18 cellular contexts compared by ENCODE assay signal in genomic region chr19:1166872-1167573, GRCh38. TPM values are rescaled to one million over a fixed set of nuclear protein-coding genes. Genes with fewer than 3 reads are reported as not detected.
DNase-seq lines count a peak whose midpoint lies in the region; ATAC-seq and TF ChIP-seq lines count a peak whose summit lies in the region.
"Had no signal": no experiment of that assay in that cellular context is flagged by ENCODE, and none has a peak within 500 bp of the region (broad histone marks: within the 10 kb centered on the region; RNA-seq: fewer than 3 reads in every experiment).

No MANE protein-coding gene starts in this region.

- TF ChIP-seq CTCF in RWPE2 (IDR thresholded peaks at IDR 0.05; ENCODE audit: poor library complexity, severe bottlenecking) (no peak), ovary (IDR thresholded peaks at IDR 0.05) (no peak), mucosa of descending colon (IDR thresholded peaks at IDR 0.05) (no peak)

- H3K36me3 ChIP-seq in BLaER1 (peaks cover 6% of the 10 kb centered on the region; the same call in 1 of the 2 replicates), RWPE2 (ENCODE audit: low read depth) (peaks cover 22% of the 10 kb centered on the region), ovary (no peaks in the 10 kb centered on the region), mucosa of descending colon (ENCODE audit: low read depth) (no peaks in the 10 kb centered on the region)

- H3K4me3 ChIP-seq in BLaER1 (peak overlapping the region; percentile 46), RWPE2 (ENCODE audit: severe bottlenecking) (peak overlapping the region; percentile 48), ovary (no peak overlapping the region), mucosa of descending colon (no peak overlapping the region)
- H3K4me3 ChIP-seq: coronary artery had no signal

- no peak overlapping the region for H3K27ac Mint-ChIP-seq in activated naive CD8-positive, alpha-beta T cell treated with anti-CD3 and anti-CD28 coated beads, Interleukin-2, amount 50 U/mL, for 24 hours

- H3K27ac ChIP-seq in BLaER1 (peak overlapping the region; percentile 78), RWPE2 (ENCODE audit: poor library complexity, severe bottlenecking) (peak overlapping the region; percentile 95), ovary (peak overlapping the region; percentile 84 to 91)
- H3K27ac ChIP-seq: coronary artery, epithelial cell of prostate had no signal

- H3K4me2 ChIP-seq in BLaER1: peak overlapping the region; percentile 93

- H4K20me1 ChIP-seq in BLaER1: peaks cover 93% of the 10 kb centered on the region

- H3K27me3 ChIP-seq in BLaER1 (no peaks in the 10 kb centered on the region), RWPE2 (ENCODE audit: insufficient read depth, poor library complexity, severe bottlenecking) (no peaks in the 10 kb centered on the region), ovary (no peaks in the 10 kb centered on the region)

- no peak overlapping the region for H3K4me3 Mint-ChIP-seq in activated naive CD8-positive, alpha-beta T cell treated with anti-CD3 and anti-CD28 coated beads, Interleukin-2, amount 50 U/mL, for 24 hours
- H3K4me3 Mint-ChIP-seq: CD8-positive, alpha-beta memory T cell had no signal

- WGBS in ovary, 3 donors: 43 to 74% (median 49%) methylated on average over 33 of the region's 33 CpGs

- H3K9me3 Mint-ChIP-seq in activated naive CD8-positive, alpha-beta T cell treated with anti-CD3 and anti-CD28 coated beads, Interleukin-2, amount 50 U/mL, for 24 hours: no peaks in the 10 kb centered on the region
- H3K9me3 Mint-ChIP-seq: CD8-positive, alpha-beta memory T cell had no signal

- peaks cover 6% of the 10 kb centered on the region for H3K36me3 Mint-ChIP-seq in activated naive CD8-positive, alpha-beta T cell treated with anti-CD3 and anti-CD28 coated beads, Interleukin-2, amount 50 U/mL, for 24 hours (ENCODE audit: low read depth)

- no peaks in the 10 kb centered on the region for H3K27me3 Mint-ChIP-seq in activated naive CD8-positive, alpha-beta T cell treated with anti-CD3 and anti-CD28 coated beads, Interleukin-2, amount 50 U/mL, for 24 hours
- H3K27me3 Mint-ChIP-seq: CD8-positive, alpha-beta memory T cell had no signal

- intact Hi-C loops in ovary (cut with DNase I) (loop anchor here in 2 of 4 donors (5.0 kb wide), 2 partner anchors 35 to 1115 kb away; partner anchors contain the start of gene PEAK3 (in 1 of the 2)), mucosa of descending colon (cut with DNase I, micrococcal nuclease) (no loop called here)

- peaks cover 24% of the 10 kb centered on the region for H3K4me1 Mint-ChIP-seq in activated naive CD8-positive, alpha-beta T cell treated with anti-CD3 and anti-CD28 coated beads, Interleukin-2, amount 50 U/mL, for 24 hours

- DNase-seq in RWPE2 (ENCODE audit: low spot score): no peak
- DNase-seq in islet precursor cell: peak; percentile 53
- peak; percentile 37 to 75 (median 49) for DNase-seq in ovary
- DNase-seq in activated naive CD8-positive, alpha-beta T cell treated with anti-CD3 and anti-CD28 coated beads, Interleukin-2, amount 50 U/mL, for 24 hours: no peak
- DNase-seq in mucosa of descending colon: no peak
- DNase-seq in EL: no peak
- no peak for DNase-seq in NCI-H510A (lab: John Stamatoyannopoulos, UW)
- DNase-seq: ACHN; activated gamma-delta T cell; CD8-positive, alpha-beta memory T cell; NCI-H146; NCI-H226; stimulated activated CD4-positive, alpha-beta T cell treated with anti-CD3 and anti-CD28 coated beads, Interleukin-12 subunit alpha, Interleukin-12 subunit beta, amount 100 ng/mL, for 4 hours; stimulated activated naive CD4-positive, alpha-beta T cell had no signal

- TF ChIP-seq POLR2A in ovary (IDR thresholded peaks at IDR 0.05): no peak

- peak overlapping the region; percentile 69 for H3K9ac ChIP-seq in BLaER1

- ATAC-seq in RWPE2 (ENCODE audit: low read depth): no peak
- no peak for ATAC-seq in activated naive CD8-positive, alpha-beta T cell treated with anti-CD3 and anti-CD28 coated beads, Interleukin-2, amount 50 U/mL, for 24 hours
- no peak for ATAC-seq in mucosa of descending colon
- ATAC-seq: activated CD4-positive, CD25-positive, alpha-beta regulatory T cell treated with anti-CD3 and anti-CD28 coated beads, Interleukin-2, amount 50 U/mL, for 24 hours had no signal

- H3K4me1 ChIP-seq in BLaER1 (peaks cover 92% of the 10 kb centered on the region), RWPE2 (ENCODE audit: insufficient read depth, poor library complexity, severe bottlenecking) (peaks cover 18% of the 10 kb centered on the region), ovary (ENCODE audit: insufficient read depth) (peaks cover 33% of the 10 kb centered on the region), mucosa of descending colon (ENCODE audit: low read depth) (peaks cover 8% of the 10 kb centered on the region)

- H3K9me3 ChIP-seq in BLaER1 (no peaks in the 10 kb centered on the region), RWPE2 (ENCODE audit: severe bottlenecking) (no peaks in the 10 kb centered on the region), ovary (no peaks in the 10 kb centered on the region), mucosa of descending colon (no peaks in the 10 kb centered on the region)

- TF ChIP-seq EP300 in ovary (IDR thresholded peaks at IDR 0.05): no peak

RNA-seq across cellular contexts. Expression of gene SBNO2, which starts 7.0 kb away (rescaled TPM):
- total RNA-seq in ovary: 10 to 100 TPM; 20.7 to 92.6 (median 62.4) TPM
- polyA plus RNA-seq in ovary: 10 to 100 TPM in 1 of 2 donors, 1 to 10 TPM in 1; 6.1 to 36.7 TPM
- 10 to 100 TPM; 58.0 to 86.6 (median 74.6) TPM for total RNA-seq in mucosa of descending colon

RNA-seq across cellular contexts. Expression of gene STK11, which starts 38.6 kb away (rescaled TPM):
- 10 to 100 TPM; 38.7 to 71.2 (median 54.2) TPM for total RNA-seq in ovary
- 10 to 100 TPM; 36.9 to 57.4 TPM for polyA plus RNA-seq in ovary
- 10 to 100 TPM; 69.6 to 86.6 (median 76.3) TPM for total RNA-seq in mucosa of descending colon

Comparison
In these comparisons a context has a peak if more than half of its experiments do, and no peak if none do; other contexts are left out.
1. H3K4me3 ChIP-seq: peak in BLaER1 (single experiment) and RWPE2 (single experiment); none in ovary (single experiment) and mucosa of descending colon (single experiment).
2. DNase-seq: peak in islet precursor cell (single experiment) and ovary (5 of 5); none in RWPE2 (single experiment), activated naive CD8-positive, alpha-beta T cell treated with anti-CD3 and anti-CD28 coated beads, Interleukin-2, amount 50 U/mL, for 24 hours (single experiment), mucosa of descending colon (0 of 3), EL (single experiment) and NCI-H510A (single experiment).
3. Peak in every context shown above with its lines, with median percentiles within 50 percentile points of each other: H3K27ac ChIP-seq.